In genomic region chr13:32594339-32594738, GRCh38 we compare ENCODE assay signal across 1 cellular context.
TF ChIP-seq lines count a peak whose summit lies in the region.

No MANE protein-coding gene starts in this region.

TF ChIP-seq in SK-N-SH, 30 proteins besides CTCF, POLR2A, EP300 and RAD21 (continued from another document):
- no peak for TF ChIP-seq PBX3 (IDR thresholded peaks at IDR 0.05)
- TF ChIP-seq ELF1 (IDR thresholded peaks at IDR 0.05), result no peak
- TF ChIP-seq FOSL2 (IDR thresholded peaks at IDR 0.05; ENCODE audit: borderline replicate concordance, low read depth), result no peak
- no peak for TF ChIP-seq TEAD4 (IDR thresholded peaks at IDR 0.05; ENCODE audit: borderline replicate concordance, insufficient read depth)
- TF ChIP-seq NRF1 (IDR thresholded peaks at IDR 0.05; ENCODE audit: low read depth, low read length), result no peak
